In the genomic region with DNA sequence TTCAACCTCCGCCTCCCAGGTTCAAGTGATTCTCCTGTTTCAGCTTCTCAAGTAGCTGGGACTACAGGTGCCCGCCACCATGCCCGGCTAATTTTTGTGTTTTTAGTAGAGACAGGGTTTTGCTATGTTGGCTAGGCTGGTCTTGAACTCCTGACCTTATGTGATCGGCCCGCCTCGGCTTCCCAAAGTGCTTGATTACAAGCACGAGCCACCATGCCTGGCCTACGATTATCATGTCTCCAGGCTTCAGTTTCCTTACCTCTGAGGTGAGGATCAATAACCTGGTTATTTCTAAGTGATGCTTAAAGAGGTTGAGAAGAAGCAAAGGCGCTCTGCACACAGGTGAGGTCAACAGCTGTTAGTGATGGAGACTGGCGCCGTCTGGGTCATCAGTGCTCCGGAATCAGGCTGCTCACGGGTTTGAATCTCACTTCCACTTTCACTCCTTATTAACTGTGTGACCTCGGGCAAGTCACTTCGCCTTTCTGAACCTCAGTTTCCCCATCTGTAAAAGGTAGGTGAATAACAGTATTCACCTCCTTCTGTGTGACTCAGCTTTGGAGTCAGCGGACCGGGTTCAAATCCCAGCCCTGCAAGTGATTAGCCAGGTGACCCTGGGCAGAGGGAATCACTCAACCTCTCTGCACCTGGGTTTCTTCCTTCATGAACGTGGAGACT, we compare ENCODE assay signal across 8 cellular contexts. TPM values are rescaled to one million over a fixed set of nuclear protein-coding genes. Genes with fewer than 3 reads are reported as not detected.
A peak's percentile ranks its signal among the peaks of the same experiment; 100 is the strongest.
DNase-seq lines count a peak whose midpoint lies in the region; ATAC-seq and TF ChIP-seq lines count a peak whose summit lies in the region.

No MANE protein-coding gene starts in this region.

- ATAC-seq in GM21515 (IDR thresholded peaks at IDR 0.05; ENCODE audit: unreplicated experiment) (peak; percentile 42), gastrocnemius medialis (no peak)

- peaks cover 42% of the 10 kb centered on the region for H3K4me1 ChIP-seq in CD4-positive, alpha-beta memory T cell (ENCODE audit: insufficient read depth, low read length)
- H3K4me1 ChIP-seq in Peyer's patch (peaks cover 0 to 25% (median 10%) of the 10 kb centered on the region in 4 donors), gastrocnemius medialis (peaks cover 25 to 32% of the 10 kb centered on the region in 2 donors)

- H3K4me3 ChIP-seq in CD4-positive, alpha-beta memory T cell (ENCODE audit: low read length in 2 of 2) = peak overlapping the region; percentile 76 to 92
- H3K4me3 ChIP-seq in Peyer's patch = peak overlapping the region; percentile 61 to 91 (median 78)
- H3K4me3 ChIP-seq in fibroblast of the aortic adventitia (ENCODE audit: low read depth, low read length) = peak overlapping the region; percentile 71
- H3K4me3 ChIP-seq in gastrocnemius medialis = peak overlapping the region; percentile 66 to 80 (median 73)

- peak overlapping the region; percentile 93 to 97 (median 95) for H3K27ac Mint-ChIP-seq in CD4-positive, alpha-beta memory T cell

- H3K36me3 ChIP-seq in CD4-positive, alpha-beta memory T cell (ENCODE audit: insufficient read depth, low read length) = no peaks in the 10 kb centered on the region
- H3K36me3 ChIP-seq in Peyer's patch (no peaks in the 10 kb centered on the region), gastrocnemius medialis (no peaks in the 10 kb centered on the region)

- TF ChIP-seq POLR2A in Peyer's patch (IDR thresholded peaks at IDR 0.05) (no peak), gastrocnemius medialis (IDR thresholded peaks at IDR 0.05) (no peak)

- peaks cover 0 to 20% of the 10 kb centered on the region in 2 donors for H3K36me3 Mint-ChIP-seq in CD4-positive, alpha-beta memory T cell

- peak overlapping the region; percentile 83 for H3K27ac ChIP-seq in CD4-positive, alpha-beta memory T cell (ENCODE audit: low read depth, low read length)
- H3K27ac ChIP-seq in Peyer's patch (peak overlapping the region; percentile 77 to 95 (median 86)), gastrocnemius medialis (peak overlapping the region; percentile 86 to 91 (median 91))

- no peaks in the 10 kb centered on the region for H3K27me3 ChIP-seq in CD4-positive, alpha-beta memory T cell (ENCODE audit: insufficient read depth, low read length)
- H3K27me3 ChIP-seq in Peyer's patch (no peaks in the 10 kb centered on the region), gastrocnemius medialis (no peaks in the 10 kb centered on the region)

- DNase-seq in CD4-positive, alpha-beta memory T cell = peak in 1 of 5 donors; percentile 40
- DNase-seq in Peyer's patch = peak in 2 of 3 donors; percentile 67 to 70
- no peak for DNase-seq in fibroblast of the aortic adventitia (ENCODE audit: low read depth)
- DNase-seq in gastrocnemius medialis = no peak
- DNase-seq in stimulated activated naive CD4-positive, alpha-beta T cell treated with Interleukin-2 at 50 U/mL for 16 hours (lab: John Stamatoyannopoulos, UW) = no peak
- DNase-seq in NCI-H526 (lab: John Stamatoyannopoulos, UW) = no peak
- no peak for DNase-seq in effector CD4-positive, alpha-beta T cell

- peaks cover 21 to 45% (median 35%) of the 10 kb centered on the region in 4 donors for H3K4me1 Mint-ChIP-seq in CD4-positive, alpha-beta memory T cell

- H3K9me3 ChIP-seq in CD4-positive, alpha-beta memory T cell (ENCODE audit: control insufficient read depth in 1 of 2, low read length in 2 of 2) = no peaks in the 10 kb centered on the region
- H3K9me3 ChIP-seq in Peyer's patch = no peaks in the 10 kb centered on the region
- H3K9me3 ChIP-seq in gastrocnemius medialis = no peaks in the 10 kb centered on the region

- H3K4me3 Mint-ChIP-seq in CD4-positive, alpha-beta memory T cell = peak overlapping the region; percentile 90 to 97 (median 93)

- POLR2A ChIA-PET in CD4-positive, alpha-beta memory T cell (lab: Charles Lee; ENCODE audit: partially characterized antibody) = interaction anchor here (0.6 to 1.6 kb wide), 2 partner anchors 11 to 113 kb away, joined by 3 to 5 read pairs; no protein-coding TSS in a partner anchor

- CTCF ChIA-PET in CD4-positive, alpha-beta memory T cell (lab: Charles Lee; ENCODE audit: partially characterized antibody) = interaction anchor here (0.7 to 1.5 kb wide), 3 partner anchors 73 to 105 kb away, joined by 4 to 5 read pairs (median 4); no protein-coding TSS in a partner anchor

- no peaks in the 10 kb centered on the region for H3K9me3 Mint-ChIP-seq in CD4-positive, alpha-beta memory T cell

- H3K27me3 Mint-ChIP-seq in CD4-positive, alpha-beta memory T cell = no peaks in the 10 kb centered on the region

- intact Hi-C loops in CD4-positive, alpha-beta memory T cell (cut with micrococcal nuclease) = loop anchor here (1.0 kb wide), 1 partner anchor 179 kb away; no protein-coding TSS in a partner anchor
- intact Hi-C loops in gastrocnemius medialis (cut with DNase I; ENCODE audit: low total_unique reads) = loop anchor here (1.0 to 5.0 kb wide), 2 partner anchors 56 to 74 kb away; no protein-coding TSS in a partner anchor

- no peak for TF ChIP-seq CTCF in Peyer's patch (IDR thresholded peaks at IDR 0.05)
- TF ChIP-seq CTCF in fibroblast of the aortic adventitia (IDR thresholded peaks at IDR 0.05; ENCODE audit: insufficient read depth, low read length) = no peak
- TF ChIP-seq CTCF in gastrocnemius medialis (IDR thresholded peaks at IDR 0.05 in 4 of 5, conservative IDR thresholded peaks at IDR 0.05 in 1 of 5) = no peak

- in situ Hi-C loops in gastrocnemius medialis (cut with MboI; ENCODE audit: low sequenced_read_pairs in 4 of 4) = loop anchor here in 1 of 4 donors (10.0 kb wide), 1 partner anchor 54 kb away; no protein-coding TSS in a partner anchor

RNA-seq across cellular contexts. Expression of a gene that starts 0.7 kb away (rescaled TPM):
- 10 to 100 TPM; 57.3 to 69.9 TPM for total RNA-seq in CD4-positive, alpha-beta memory T cell
- polyA plus RNA-seq in CD4-positive, alpha-beta memory T cell = 10 to 100 TPM in 1 of 2 donors, 1 to 10 TPM in 1; 1.9 to 11.0 TPM
- total RNA-seq in Peyer's patch (100 to 1,000 TPM in 1 of 4 donors, 10 to 100 TPM in 3; 17.3 to 105 (median 28.3) TPM), fibroblast of the aortic adventitia (ENCODE audit: low replicate concordance) (34.6 and 46.2 TPM in 2 replicates), gastrocnemius medialis (10 to 100 TPM; 19.3 to 43.7 (median 26.2) TPM)

Comparison
In these comparisons a context has a peak if more than half of its experiments do, and no peak if none do; other contexts are left out.
1. DNase-seq: peak in Peyer's patch (2 of 3); none in fibroblast of the aortic adventitia (single experiment), gastrocnemius medialis (0 of 2), stimulated activated naive CD4-positive, alpha-beta T cell treated with Interleukin-2 at 50 U/mL for 16 hours (single experiment), NCI-H526 (0 of 2) and effector CD4-positive, alpha-beta T cell (single experiment).
2. Peak in every context shown above with its lines, with median percentiles within 50 percentile points of each other: H3K27ac ChIP-seq and H3K4me3 ChIP-seq.